8 cellular contexts compared by ENCODE assay signal in the genomic region with DNA sequence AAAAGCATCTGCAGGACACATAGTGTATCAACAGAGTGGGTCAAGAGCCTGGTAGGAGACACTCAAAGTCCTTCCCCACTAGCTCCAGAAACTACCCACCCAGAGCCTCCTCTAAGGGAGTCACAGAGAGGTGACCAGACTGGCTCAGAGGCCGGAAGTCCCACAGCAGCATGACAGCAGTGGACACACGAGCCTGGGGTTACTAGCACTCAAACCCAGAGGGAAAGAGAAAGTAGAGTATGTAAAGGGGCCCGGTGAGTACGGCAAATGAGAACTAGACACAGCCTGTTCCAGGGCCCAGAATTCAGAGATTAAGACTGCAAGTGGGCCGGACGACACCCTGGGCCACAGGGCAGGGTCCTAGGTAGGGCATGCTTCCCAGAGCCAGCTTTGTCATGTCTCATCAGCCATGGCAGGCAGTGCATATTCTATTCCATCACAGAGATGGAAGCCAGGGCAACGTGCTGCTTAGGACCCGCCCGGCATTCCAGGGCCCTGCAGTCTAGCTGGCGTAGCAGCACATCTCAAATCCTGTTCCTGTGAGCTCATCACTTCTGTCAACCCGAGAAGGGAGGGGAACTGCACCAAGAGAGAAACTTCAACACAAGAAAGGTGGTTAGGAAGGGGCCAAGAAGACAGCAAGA. TPM values are rescaled to one million over a fixed set of nuclear protein-coding genes. Genes with fewer than 3 reads are reported as not detected.
DNase-seq lines count a peak whose midpoint lies in the region; ATAC-seq, FAIRE-seq and TF ChIP-seq lines count a peak whose summit lies in the region.

No MANE protein-coding gene starts in this region.

- H3K4me2 ChIP-seq in HepG2 (ENCODE audit: low read depth, low read length), result no peak overlapping the region

- DNase-seq in HepG2 (ENCODE audit: low spot score) (no peak), dermis blood vessel endothelial cell (peak; percentile 43), aorta (peak in 1 of 2 donors; percentile 72)
- no peak for DNase-seq in stimulated activated CD4-positive, alpha-beta T cell treated with anti-CD3 and anti-CD28 coated beads, Interleukin-4, amount 100 ng/mL, for 4 hours

- ATAC-seq in HepG2, result no peak
- ATAC-seq in aorta (ENCODE audit: low FRiP score), result no peak
- no peak for ATAC-seq in GM19455 (IDR thresholded peaks at IDR 0.05; ENCODE audit: unreplicated experiment)
- ATAC-seq in HG02970 (IDR thresholded peaks at IDR 0.05; ENCODE audit: low FRiP score, unreplicated experiment), result no peak

- H3K9me3 ChIP-seq in liver (ENCODE audit: control insufficient read depth in 4 of 4, low read length in 3 of 4), result no peaks in the 10 kb centered on the region
- no peaks in the 10 kb centered on the region for H3K9me3 ChIP-seq in HepG2 (ENCODE audit: low read length)
- no peaks in the 10 kb centered on the region for H3K9me3 ChIP-seq in mucosa of rectum (ENCODE audit: control insufficient read depth in 2 of 2, low read length in 2 of 2)
- H3K9me3 ChIP-seq in aorta (ENCODE audit: control insufficient read depth, low read length), result no peaks in the 10 kb centered on the region

- in situ Hi-C loops in HepG2 (cut with HindIII; ENCODE audit: extremely low pct_ligation_motif_present, low pct_unique_long_range_greater_than_20kb), result no loop called here

- H3K4me3 ChIP-seq in liver (ENCODE audit: low read depth in 1 of 3, low read length in 3 of 3) (no peak overlapping the region), HepG2 (replicated peaks in 1 of 3; ENCODE audit: insufficient read depth in 1 of 3, low read depth in 2 of 3, low read length in 3 of 3) (no peak overlapping the region), mucosa of rectum (ENCODE audit: low read length in 2 of 2) (peak overlapping the region in 1 of 2 donors; percentile 4), aorta (ENCODE audit: low read length in 2 of 2) (no peak overlapping the region)

- no peak for TF ChIP-seq EP300 in HepG2 (IDR thresholded peaks at IDR 0.05; ENCODE audit: low read depth in 2 of 2, low read length in 2 of 2)
- no peak for TF ChIP-seq EP300 in HepG2 (CRISPR knock-in tag; IDR thresholded peaks at IDR 0.05; ENCODE audit: borderline replicate concordance)

- H3K27ac ChIP-seq in liver (ENCODE audit: low read depth in 1 of 2, low read length in 2 of 2), result peak overlapping the region; percentile 58 to 63
- H3K27ac ChIP-seq in HepG2 (ENCODE audit: extremely low read length, insufficient read depth, low read length), result no peak overlapping the region
- peak overlapping the region; percentile 56 to 77 for H3K27ac ChIP-seq in mucosa of rectum (ENCODE audit: low read depth in 2 of 2, low read length in 2 of 2)
- H3K27ac ChIP-seq in aorta (ENCODE audit: low read depth in 1 of 2, low read length in 2 of 2), result peak overlapping the region; percentile 91 to 98

- TF ChIP-seq CTCF in liver (IDR thresholded peaks at IDR 0.05; ENCODE audit: low read depth, low read length, missing input control), result no peak
- TF ChIP-seq CTCF in HepG2 (CRISPR knock-in tag; IDR thresholded peaks at IDR 0.05), result no peak

- intact Hi-C loops in HepG2 (cut with micrococcal nuclease; ENCODE audit: unreplicated experiment) (loop anchor here (5.0 kb wide), 1 partner anchor 146 kb away; no protein-coding TSS in a partner anchor), aorta (cut with DNase I) (loop anchor here (2.0 to 5.0 kb wide), 3 partner anchors 15 to 214 kb away; no protein-coding TSS in a partner anchor)

- BruUV-seq in HepG2 (replicated peaks; lab: Mats Ljungman, UMichigan), result no TSS peak

- no peak for FAIRE-seq in HepG2 (lab: Jason Lieb, UNC)

- TF ChIP-seq POLR2A in HepG2 (IDR thresholded peaks at IDR 0.05; ENCODE audit: insufficient read depth in 1 of 2, low read depth in 2 of 2, low read length in 2 of 2), result no peak

- H2AFZ ChIP-seq in HepG2 (ENCODE audit: low read length), result no peak overlapping the region

- H3K4me1 ChIP-seq in liver (ENCODE audit: control insufficient read depth in 4 of 4, insufficient read depth in 4 of 4, low read length in 3 of 4) (peaks cover 0 to 47% (median 31%) of the 10 kb centered on the region in 4 donors), HepG2 (ENCODE audit: insufficient read depth, low read length) (peaks cover 38% of the 10 kb centered on the region), mucosa of rectum (ENCODE audit: control insufficient read depth in 2 of 2, insufficient read depth in 2 of 2, low read length in 2 of 2) (peaks cover 25 to 32% of the 10 kb centered on the region in 2 donors), aorta (ENCODE audit: control insufficient read depth in 1 of 2, insufficient read depth in 2 of 2, low read length in 2 of 2) (peaks cover 0 to 3% of the 10 kb centered on the region in 2 donors)

- peaks cover 7% of the 10 kb centered on the region; the same call in 1 of the 2 replicates for H4K20me1 ChIP-seq in HepG2 (ENCODE audit: insufficient read depth, low read length)

- POLR2A ChIA-PET in HepG2 (lab: Yijun Ruan, JAX), result interaction anchor here (1.0 to 9.6 kb wide), 3 partner anchors 11 to 17 kb away, joined by 3 to 108 read pairs (median 4); partner anchors contain the start of gene GAPDH

- CTCF ChIA-PET in HepG2 (lab: Yijun Ruan, JAX; ENCODE audit: low intra/inter-chr PET ratio, low total read pairs), result no interaction called here

- 77% methylated on average over 11 of the region's 11 CpGs for WGBS in liver
- WGBS in HepG2 (ENCODE audit: low lambda C conversion rate), result 97% methylated on average over 11 of the region's 11 CpGs
- WGBS in aorta, 2 donors, result 6 to 7% methylated on average over 11 of the region's 11 CpGs

- H3K27me3 ChIP-seq in liver (ENCODE audit: control insufficient read depth in 4 of 4, insufficient read depth in 4 of 4, low read length in 3 of 4), result no peaks in the 10 kb centered on the region
- no peaks in the 10 kb centered on the region; a peak in 1 of 5 replicates for H3K27me3 ChIP-seq in HepG2 (ENCODE audit: control insufficient read depth in 1 of 2, insufficient read depth in 2 of 2, low read length in 2 of 2)
- no peaks in the 10 kb centered on the region for H3K27me3 ChIP-seq in mucosa of rectum (ENCODE audit: control insufficient read depth in 2 of 2, insufficient read depth in 2 of 2, low read length in 2 of 2)
- H3K27me3 ChIP-seq in aorta (ENCODE audit: control insufficient read depth in 1 of 2, insufficient read depth in 2 of 2, low read length in 1 of 2), result no peaks in the 10 kb centered on the region

- TF ChIP-seq RAD21 in liver (IDR thresholded peaks at IDR 0.05), result no peak
- TF ChIP-seq RAD21 in HepG2 (CRISPR knock-in tag; IDR thresholded peaks at IDR 0.05), result no peak

- H3K36me3 ChIP-seq in liver (ENCODE audit: control insufficient read depth in 4 of 4, insufficient read depth in 3 of 4, low read depth in 1 of 4, low read length in 3 of 4) (peaks cover 3 to 19% (median 12%) of the 10 kb centered on the region in 4 donors), HepG2 (replicated peaks in 1 of 2; ENCODE audit: control insufficient read depth in 1 of 2, insufficient read depth in 2 of 2, low read length in 2 of 2) (peaks cover 20 to 57% of the 10 kb centered on the region in 2 experiments), mucosa of rectum (ENCODE audit: control insufficient read depth in 2 of 2, insufficient read depth in 2 of 2, low read length in 2 of 2) (peaks cover under 1 to 10% of the 10 kb centered on the region in 2 donors), aorta (ENCODE audit: control insufficient read depth in 1 of 2, insufficient read depth in 2 of 2, low read length in 1 of 2) (no peaks in the 10 kb centered on the region)

- H3K9ac ChIP-seq in liver (ENCODE audit: low read depth in 1 of 2, low read length in 2 of 2), result no peak overlapping the region
- H3K9ac ChIP-seq in HepG2 (ENCODE audit: insufficient read depth, low read depth, low read length), result no peak overlapping the region
- peak overlapping the region in 1 of 2 donors; percentile 10 for H3K9ac ChIP-seq in mucosa of rectum (ENCODE audit: low read depth in 1 of 2, low read length in 2 of 2)

- H3K79me2 ChIP-seq in HepG2 (ENCODE audit: insufficient read depth, low read length), result peaks cover 47% of the 10 kb centered on the region

RNA-seq across cellular contexts. Expression of gene IFFO1, which starts 4.2 kb away (rescaled TPM):
- total RNA-seq in liver, result 1 to 10 TPM; 4.8 to 5.9 TPM
- polyA plus RNA-seq in liver, result 1 to 10 TPM; 5.9 to 7.6 TPM
- 7.0 and 12.8 TPM in 2 replicates for total RNA-seq in HepG2 (2016; rRNA removed; fragmentation: Illumina TruSeq; extraction: Trizol)
- total RNA-seq in HepG2 (2016; cell fraction: cytosol; rRNA removed; fragmentation: Illumina TruSeq; extraction: Trizol; ENCODE audit: low read depth), result 2.3 and 2.6 TPM in 2 replicates
- 6.1 and 12.5 TPM in 2 replicates for total RNA-seq in HepG2 (2016; cell fraction: insoluble cytoplasmic fraction; rRNA removed; fragmentation: Illumina TruSeq; extraction: Trizol)
- total RNA-seq in HepG2 (2016; cell fraction: membrane; rRNA removed; fragmentation: Illumina TruSeq; extraction: Trizol), result 4.1 and 5.9 TPM in 2 replicates
- total RNA-seq in HepG2 (2016; cell fraction: nucleus; rRNA removed; fragmentation: Illumina TruSeq; extraction: Trizol), result 13.7 and 16.1 TPM in 2 replicates
- polyA plus RNA-seq in HepG2 (2011; rRNA removed), result 14.6 and 18.3 TPM in 2 replicates
- 7.8 and 9.6 TPM in 2 replicates for polyA plus RNA-seq in HepG2 (2011; cell fraction: cytosol; rRNA removed)
- polyA plus RNA-seq in HepG2 (2011; cell fraction: nucleus; rRNA removed), result 132 TPM in 2 replicates
- 8.0 and 11.7 TPM in 2 replicates for polyA plus RNA-seq in HepG2 (2012)
- polyA plus RNA-seq in HepG2 (2016; cell fraction: cytosol; fragmentation: Illumina TruSeq; extraction: Trizol; ENCODE audit: low read depth), result 1.9 TPM in 2 replicates
- polyA plus RNA-seq in HepG2 (2016; cell fraction: insoluble cytoplasmic fraction; fragmentation: Illumina TruSeq; extraction: Trizol; ENCODE audit: low read depth), result 6.6 and 8.2 TPM in 2 replicates
- polyA plus RNA-seq in HepG2 (2016; cell fraction: membrane; fragmentation: Illumina TruSeq; extraction: Trizol; ENCODE audit: low read depth), result 3.2 and 3.5 TPM in 2 replicates
- 54.2 and 55.8 TPM in 2 replicates for polyA plus RNA-seq in HepG2 (2016; cell fraction: nucleus; fragmentation: Illumina TruSeq; extraction: Trizol; ENCODE audit: insufficient read depth, low read depth)
- 0.61 and 11.8 TPM in 2 replicates for polyA minus RNA-seq in HepG2 (2011; rRNA and poly(A)+ RNA removed; ENCODE audit: low replicate concordance)
- polyA minus RNA-seq in HepG2 (2011; cell fraction: cytosol; rRNA and poly(A)+ RNA removed), result 2.9 and 3.4 TPM in 2 replicates
- 12.5 and 14.4 TPM in 2 replicates for polyA minus RNA-seq in HepG2 (2011; cell fraction: nucleus; rRNA and poly(A)+ RNA removed)
- 13.1 and 13.6 TPM in 2 replicates for total RNA-seq in dermis blood vessel endothelial cell
- 10 to 100 TPM; 28.5 to 60.8 TPM for total RNA-seq in aorta
- 100 to 1,000 TPM in 1 of 2 donors, 10 to 100 TPM in 1; 11.1 to 110 TPM for polyA plus RNA-seq in aorta

RNA-seq across cellular contexts. Expression of gene NOP2, which starts 16.5 kb away (rescaled TPM):
- total RNA-seq in liver, result 10 to 100 TPM in 1 of 2 donors, 1 to 10 TPM in 1; 4.8 to 22.3 TPM
- 10 to 100 TPM; 12.5 to 15.6 TPM for polyA plus RNA-seq in liver
- 50.0 and 56.7 TPM in 2 replicates for total RNA-seq in HepG2 (2016; rRNA removed; fragmentation: Illumina TruSeq; extraction: Trizol)
- total RNA-seq in HepG2 (2016; cell fraction: cytosol; rRNA removed; fragmentation: Illumina TruSeq; extraction: Trizol; ENCODE audit: low read depth), result 12.9 and 15.9 TPM in 2 replicates
- total RNA-seq in HepG2 (2016; cell fraction: insoluble cytoplasmic fraction; rRNA removed; fragmentation: Illumina TruSeq; extraction: Trizol), result 47.8 and 60.1 TPM in 2 replicates
- 14.5 and 16.3 TPM in 2 replicates for total RNA-seq in HepG2 (2016; cell fraction: membrane; rRNA removed; fragmentation: Illumina TruSeq; extraction: Trizol)
- total RNA-seq in HepG2 (2016; cell fraction: nucleus; rRNA removed; fragmentation: Illumina TruSeq; extraction: Trizol), result 58.7 and 75.9 TPM in 2 replicates
- polyA plus RNA-seq in HepG2 (2011; rRNA removed), result 47.3 and 52.9 TPM in 2 replicates
- 23.1 and 25.0 TPM in 2 replicates for polyA plus RNA-seq in HepG2 (2011; cell fraction: cytosol; rRNA removed)
- polyA plus RNA-seq in HepG2 (2011; cell fraction: nucleus; rRNA removed), result 189 and 191 TPM in 2 replicates
- polyA plus RNA-seq in HepG2 (2012), result 39.3 and 51.1 TPM in 2 replicates
- 5.0 and 5.2 TPM in 2 replicates for polyA plus RNA-seq in HepG2 (2016; cell fraction: cytosol; fragmentation: Illumina TruSeq; extraction: Trizol; ENCODE audit: low read depth)
- polyA plus RNA-seq in HepG2 (2016; cell fraction: insoluble cytoplasmic fraction; fragmentation: Illumina TruSeq; extraction: Trizol; ENCODE audit: low read depth), result 58.8 and 61.3 TPM in 2 replicates
- polyA plus RNA-seq in HepG2 (2016; cell fraction: membrane; fragmentation: Illumina TruSeq; extraction: Trizol; ENCODE audit: low read depth), result 8.6 and 9.0 TPM in 2 replicates
- polyA plus RNA-seq in HepG2 (2016; cell fraction: nucleus; fragmentation: Illumina TruSeq; extraction: Trizol; ENCODE audit: insufficient read depth, low read depth), result 230 and 250 TPM in 2 replicates
- polyA minus RNA-seq in HepG2 (2011; rRNA and poly(A)+ RNA removed; ENCODE audit: low replicate concordance), result 70.3 and 126 TPM in 2 replicates
- polyA minus RNA-seq in HepG2 (2011; cell fraction: cytosol; rRNA and poly(A)+ RNA removed), result 17.4 and 20.0 TPM in 2 replicates
- polyA minus RNA-seq in HepG2 (2011; cell fraction: nucleus; rRNA and poly(A)+ RNA removed), result 63.5 and 67.9 TPM in 2 replicates
- total RNA-seq in dermis blood vessel endothelial cell, result 15.5 and 19.3 TPM in 2 replicates
- total RNA-seq in aorta, result 10 to 100 TPM; 24.8 to 27.8 TPM
- 10 to 100 TPM in 1 of 2 donors, 1 to 10 TPM in 1; 5.4 to 18.8 TPM for polyA plus RNA-seq in aorta

RNA-seq across cellular contexts. Expression of gene GAPDH, which starts 17.3 kb away (rescaled TPM):
- 1,000 to 10,000 TPM; 1,234 to 1,389 TPM for total RNA-seq in liver
- polyA plus RNA-seq in liver, result 1,000 to 10,000 TPM; 1,299 to 2,082 TPM
- total RNA-seq in HepG2 (2016; rRNA removed; fragmentation: Illumina TruSeq; extraction: Trizol), result 3,038 and 4,052 TPM in 2 replicates
- total RNA-seq in HepG2 (2016; cell fraction: cytosol; rRNA removed; fragmentation: Illumina TruSeq; extraction: Trizol; ENCODE audit: low read depth), result 4,250 and 4,349 TPM in 2 replicates
- total RNA-seq in HepG2 (2016; cell fraction: insoluble cytoplasmic fraction; rRNA removed; fragmentation: Illumina TruSeq; extraction: Trizol), result 3,016 and 4,088 TPM in 2 replicates
- total RNA-seq in HepG2 (2016; cell fraction: membrane; rRNA removed; fragmentation: Illumina TruSeq; extraction: Trizol), result 3,384 and 3,615 TPM in 2 replicates
- 1,080 and 1,144 TPM in 2 replicates for total RNA-seq in HepG2 (2016; cell fraction: nucleus; rRNA removed; fragmentation: Illumina TruSeq; extraction: Trizol)
- polyA plus RNA-seq in HepG2 (2011; rRNA removed), result 12,395 and 12,722 TPM in 2 replicates
- polyA plus RNA-seq in HepG2 (2011; cell fraction: cytosol; rRNA removed), result 13,143 and 20,886 TPM in 2 replicates
- 4,563 and 5,385 TPM in 2 replicates for polyA plus RNA-seq in HepG2 (2011; cell fraction: nucleus; rRNA removed)
- 4,491 and 5,608 TPM in 2 replicates for polyA plus RNA-seq in HepG2 (2012)
- polyA plus RNA-seq in HepG2 (2016; cell fraction: cytosol; fragmentation: Illumina TruSeq; extraction: Trizol; ENCODE audit: low read depth), result 5,853 and 5,973 TPM in 2 replicates
- polyA plus RNA-seq in HepG2 (2016; cell fraction: insoluble cytoplasmic fraction; fragmentation: Illumina TruSeq; extraction: Trizol; ENCODE audit: low read depth), result 5,263 and 5,331 TPM in 2 replicates
- 4,187 and 4,205 TPM in 2 replicates for polyA plus RNA-seq in HepG2 (2016; cell fraction: membrane; fragmentation: Illumina TruSeq; extraction: Trizol; ENCODE audit: low read depth)
- 2,003 and 2,068 TPM in 2 replicates for polyA plus RNA-seq in HepG2 (2016; cell fraction: nucleus; fragmentation: Illumina TruSeq; extraction: Trizol; ENCODE audit: insufficient read depth, low read depth)
- polyA minus RNA-seq in HepG2 (2011; rRNA and poly(A)+ RNA removed; ENCODE audit: low replicate concordance), result 14,131 and 14,841 TPM in 2 replicates
- polyA minus RNA-seq in HepG2 (2011; cell fraction: cytosol; rRNA and poly(A)+ RNA removed), result 5,645 and 5,680 TPM in 2 replicates
- polyA minus RNA-seq in HepG2 (2011; cell fraction: nucleus; rRNA and poly(A)+ RNA removed), result 1,044 and 1,523 TPM in 2 replicates
- 4,017 and 6,422 TPM in 2 replicates for total RNA-seq in dermis blood vessel endothelial cell
- total RNA-seq in aorta, result 1,000 to 10,000 TPM; 1,856 to 2,021 TPM
- 1,000 to 10,000 TPM; 2,047 to 3,012 TPM for polyA plus RNA-seq in aorta

RNA-seq across cellular contexts. Expression of gene CHD4, which starts 55.6 kb away (rescaled TPM):
- total RNA-seq in liver (100 to 1,000 TPM; 101 TPM), HepG2 (2016; rRNA removed; fragmentation: Illumina TruSeq; extraction: Trizol) (148 and 156 TPM in 2 replicates), dermis blood vessel endothelial cell (213 and 302 TPM in 2 replicates), aorta (100 to 1,000 TPM; 174 to 195 TPM)
- polyA plus RNA-seq in liver (10 to 100 TPM; 53.6 to 53.8 TPM), HepG2 (2011; rRNA removed) (76.2 and 82.8 TPM in 2 replicates), aorta (100 to 1,000 TPM in 1 of 2 donors, 10 to 100 TPM in 1; 73.1 to 110 TPM)
- 15.5 and 17.3 TPM in 2 replicates for total RNA-seq in HepG2 (2016; cell fraction: cytosol; rRNA removed; fragmentation: Illumina TruSeq; extraction: Trizol; ENCODE audit: low read depth)
- total RNA-seq in HepG2 (2016; cell fraction: insoluble cytoplasmic fraction; rRNA removed; fragmentation: Illumina TruSeq; extraction: Trizol), result 147 and 150 TPM in 2 replicates
- total RNA-seq in HepG2 (2016; cell fraction: membrane; rRNA removed; fragmentation: Illumina TruSeq; extraction: Trizol), result 36.3 and 39.7 TPM in 2 replicates
- 250 and 271 TPM in 2 replicates for total RNA-seq in HepG2 (2016; cell fraction: nucleus; rRNA removed; fragmentation: Illumina TruSeq; extraction: Trizol)
- polyA plus RNA-seq in HepG2 (2011; cell fraction: cytosol; rRNA removed), result 64.8 and 67.1 TPM in 2 replicates
- polyA plus RNA-seq in HepG2 (2011; cell fraction: nucleus; rRNA removed), result 148 and 172 TPM in 2 replicates
- 74.3 and 85.1 TPM in 2 replicates for polyA plus RNA-seq in HepG2 (2012)
- 8.7 and 9.0 TPM in 2 replicates for polyA plus RNA-seq in HepG2 (2016; cell fraction: cytosol; fragmentation: Illumina TruSeq; extraction: Trizol; ENCODE audit: low read depth)
- polyA plus RNA-seq in HepG2 (2016; cell fraction: insoluble cytoplasmic fraction; fragmentation: Illumina TruSeq; extraction: Trizol; ENCODE audit: low read depth), result 121 and 138 TPM in 2 replicates
- polyA plus RNA-seq in HepG2 (2016; cell fraction: membrane; fragmentation: Illumina TruSeq; extraction: Trizol; ENCODE audit: low read depth), result 17.5 and 22.9 TPM in 2 replicates
- 343 and 358 TPM in 2 replicates for polyA plus RNA-seq in HepG2 (2016; cell fraction: nucleus; fragmentation: Illumina TruSeq; extraction: Trizol; ENCODE audit: insufficient read depth, low read depth)
- 130 and 210 TPM in 2 replicates for polyA minus RNA-seq in HepG2 (2011; rRNA and poly(A)+ RNA removed; ENCODE audit: low replicate concordance)
- polyA minus RNA-seq in HepG2 (2011; cell fraction: cytosol; rRNA and poly(A)+ RNA removed), result 76.1 and 89.0 TPM in 2 replicates
- polyA minus RNA-seq in HepG2 (2011; cell fraction: nucleus; rRNA and poly(A)+ RNA removed), result 87.0 and 130 TPM in 2 replicates

RNA-seq across cellular contexts. Expression of gene NCAPD2, which starts 57.7 kb away (rescaled TPM):
- total RNA-seq in liver, result 10 to 100 TPM in 1 of 2 donors, 1 to 10 TPM in 1; 10.0 to 55.1 TPM
- 1 to 10 TPM; 2.0 to 4.9 TPM for polyA plus RNA-seq in liver
- total RNA-seq in HepG2 (2016; rRNA removed; fragmentation: Illumina TruSeq; extraction: Trizol), result 65.6 and 100 TPM in 2 replicates
- 7.2 and 7.6 TPM in 2 replicates for total RNA-seq in HepG2 (2016; cell fraction: cytosol; rRNA removed; fragmentation: Illumina TruSeq; extraction: Trizol; ENCODE audit: low read depth)
- 68.5 and 86.5 TPM in 2 replicates for total RNA-seq in HepG2 (2016; cell fraction: insoluble cytoplasmic fraction; rRNA removed; fragmentation: Illumina TruSeq; extraction: Trizol)
- 25.1 and 25.2 TPM in 2 replicates for total RNA-seq in HepG2 (2016; cell fraction: membrane; rRNA removed; fragmentation: Illumina TruSeq; extraction: Trizol)
- total RNA-seq in HepG2 (2016; cell fraction: nucleus; rRNA removed; fragmentation: Illumina TruSeq; extraction: Trizol), result 57.8 and 60.8 TPM in 2 replicates
- polyA plus RNA-seq in HepG2 (2011; rRNA removed), result 42.8 and 51.1 TPM in 2 replicates
- 32.2 and 41.0 TPM in 2 replicates for polyA plus RNA-seq in HepG2 (2011; cell fraction: cytosol; rRNA removed)
- polyA plus RNA-seq in HepG2 (2011; cell fraction: nucleus; rRNA removed), result 46.7 and 50.4 TPM in 2 replicates
- 31.0 and 53.6 TPM in 2 replicates for polyA plus RNA-seq in HepG2 (2012)
- 3.4 and 4.5 TPM in 2 replicates for polyA plus RNA-seq in HepG2 (2016; cell fraction: cytosol; fragmentation: Illumina TruSeq; extraction: Trizol; ENCODE audit: low read depth)
- polyA plus RNA-seq in HepG2 (2016; cell fraction: insoluble cytoplasmic fraction; fragmentation: Illumina TruSeq; extraction: Trizol; ENCODE audit: low read depth), result 56.7 and 71.7 TPM in 2 replicates
- 12.3 and 13.7 TPM in 2 replicates for polyA plus RNA-seq in HepG2 (2016; cell fraction: membrane; fragmentation: Illumina TruSeq; extraction: Trizol; ENCODE audit: low read depth)
- polyA plus RNA-seq in HepG2 (2016; cell fraction: nucleus; fragmentation: Illumina TruSeq; extraction: Trizol; ENCODE audit: insufficient read depth, low read depth), result 73.7 and 78.3 TPM in 2 replicates
- polyA minus RNA-seq in HepG2 (2011; rRNA and poly(A)+ RNA removed; ENCODE audit: low replicate concordance), result 92.8 and 252 TPM in 2 replicates
- 51.6 and 71.6 TPM in 2 replicates for polyA minus RNA-seq in HepG2 (2011; cell fraction: cytosol; rRNA and poly(A)+ RNA removed)
- 62.8 and 68.9 TPM in 2 replicates for polyA minus RNA-seq in HepG2 (2011; cell fraction: nucleus; rRNA and poly(A)+ RNA removed)
- total RNA-seq in dermis blood vessel endothelial cell, result 28.2 and 102 TPM in 2 replicates
- 10 to 100 TPM; 19.9 to 32.8 TPM for total RNA-seq in aorta
- polyA plus RNA-seq in aorta, result 10 to 100 TPM in 1 of 2 donors, 1 to 10 TPM in 1; 5.1 to 13.2 TPM
